9 cellular contexts compared by ENCODE assay signal in genomic region chr6:44044154-44044539, GRCh38.
A peak's percentile ranks its signal among the peaks of the same experiment; 100 is the strongest.
DNase-seq lines count a peak whose midpoint lies in the region; ATAC-seq and TF ChIP-seq lines count a peak whose summit lies in the region.
"Had no signal": no experiment of that assay in that cellular context is flagged by ENCODE, and none has a peak within 500 bp of the region (broad histone marks: within the 10 kb centered on the region; RNA-seq: fewer than 3 reads in every experiment).

No MANE protein-coding gene starts in this region.

- TF ChIP-seq CTCF in AG04450 (IDR thresholded peaks at IDR 0.05; ENCODE audit: low read depth, low read length) (no peak), RWPE1 (conservative IDR thresholded peaks at IDR 0.05; ENCODE audit: low read depth) (no peak), fibroblast of mammary gland (conservative IDR thresholded peaks at IDR 0.05; ENCODE audit: control insufficient read depth, insufficient read depth, low read depth, low read length) (no peak), neural progenitor cell (IDR thresholded peaks at IDR 0.05) (no peak), suprapubic skin (IDR thresholded peaks at IDR 0.05) (no peak)

- WGBS in suprapubic skin, result 62% methylated on average over 6 of the region's 6 CpGs

- H3K9ac ChIP-seq in neural progenitor cell, result no peak overlapping the region

- H3K27ac Mint-ChIP-seq in neural progenitor cell, result no peak overlapping the region

- H3K27me3 ChIP-seq in AG04450 (ENCODE audit: control insufficient read depth, insufficient read depth, low read length), result no peaks in the 10 kb centered on the region
- no peaks in the 10 kb centered on the region for H3K27me3 ChIP-seq in neural progenitor cell
- no peaks in the 10 kb centered on the region for H3K27me3 ChIP-seq in suprapubic skin

- H3K9me3 ChIP-seq in AG04450 (ENCODE audit: control insufficient read depth, insufficient read depth, low read length) (no peaks in the 10 kb centered on the region), neural progenitor cell (ENCODE audit: low read depth) (no peaks in the 10 kb centered on the region), suprapubic skin (no peaks in the 10 kb centered on the region)

- H3K4me3 Mint-ChIP-seq in neural progenitor cell, result no peak overlapping the region

- H3K4me1 Mint-ChIP-seq in neural progenitor cell, result peaks cover 36% of the 10 kb centered on the region

- no peak for TF ChIP-seq EP300 in suprapubic skin (IDR thresholded peaks at IDR 0.05)

- POLR2A ChIA-PET in AG04450 (lab: Yijun Ruan, JAX), result interaction anchor here (0.6 to 1.8 kb wide), 3 partner anchors 14 to 416 kb away, joined by 3 to 9 read pairs (median 4); no protein-coding TSS in a partner anchor
- POLR2A ChIA-PET in RWPE1 (lab: Yijun Ruan, JAX; ENCODE audit: low non-redundant PET), result no interaction called here

- H3K4me1 ChIP-seq in neural progenitor cell (peaks cover 43% of the 10 kb centered on the region), suprapubic skin (peaks cover 55% of the 10 kb centered on the region)

- H3K36me3 ChIP-seq in neural progenitor cell (no peaks in the 10 kb centered on the region), suprapubic skin (no peaks in the 10 kb centered on the region)

- no peaks in the 10 kb centered on the region for H3K9me3 Mint-ChIP-seq in neural progenitor cell

- H3K4me3 ChIP-seq in AG04450 (ENCODE audit: low read depth, low read length), result no peak overlapping the region
- no peak overlapping the region for H3K4me3 ChIP-seq in fibroblast of mammary gland (ENCODE audit: control insufficient read depth, low read depth, low read length)
- H3K4me3 ChIP-seq in neural progenitor cell, result no peak overlapping the region
- no peak overlapping the region for H3K4me3 ChIP-seq in suprapubic skin
- H3K4me3 ChIP-seq: skin epidermis had no signal

- no peak for ATAC-seq in GM18861 (IDR thresholded peaks at IDR 0.05; ENCODE audit: unreplicated experiment)

- H3K27ac ChIP-seq in AG04450 (ENCODE audit: low read depth, low read length) (peak overlapping the region; percentile 96), RWPE1 (peak overlapping the region; percentile 93), neural progenitor cell (peak overlapping the region; percentile 45), suprapubic skin (no peak overlapping the region)

- CTCF ChIA-PET in AG04450 (lab: Charles Lee), result no interaction called here
- CTCF ChIA-PET in RWPE1 (lab: Yijun Ruan, JAX), result no interaction called here

- peaks cover 5% of the 10 kb centered on the region for H3K27me3 Mint-ChIP-seq in neural progenitor cell (ENCODE audit: insufficient read depth, low read depth)

- no peak for TF ChIP-seq POLR2A in suprapubic skin (IDR thresholded peaks at IDR 0.05)

- no peak for DNase-seq in AG04450 (ENCODE audit: low read depth, low spot score)
- no peak for DNase-seq in RWPE1 (ENCODE audit: low spot score)
- DNase-seq in fibroblast of mammary gland (ENCODE audit: low read depth), result peak; percentile 47
- no peak for DNase-seq in neural progenitor cell (ENCODE audit: low spot score)
- no peak for DNase-seq in suprapubic skin (ENCODE audit: low spot score in 2 of 2)
- no peak for DNase-seq in SHP77 treated with DMSO at 0.1 percent for 48 hours (lab: John Stamatoyannopoulos, UW)
- no peak for DNase-seq in NOMO-1 treated with dmso at 0.1 percent for 144 hours (lab: John Stamatoyannopoulos, UW; ENCODE audit: unreplicated experiment)

- H3F3A ChIP-seq in neural progenitor cell (ENCODE audit: low read depth), result no peaks in the 10 kb centered on the region

- no peak overlapping the region for H3K4me2 ChIP-seq in neural progenitor cell

- H2AFZ ChIP-seq in neural progenitor cell (replicated peaks), result no peak overlapping the region

- no peaks in the 10 kb centered on the region for H3K36me3 Mint-ChIP-seq in neural progenitor cell

- no peaks in the 10 kb centered on the region for H4K20me1 ChIP-seq in neural progenitor cell (ENCODE audit: low read depth)

- no peaks in the 10 kb centered on the region for H3K79me2 ChIP-seq in neural progenitor cell (ENCODE audit: low read depth)
